In the genomic region with DNA sequence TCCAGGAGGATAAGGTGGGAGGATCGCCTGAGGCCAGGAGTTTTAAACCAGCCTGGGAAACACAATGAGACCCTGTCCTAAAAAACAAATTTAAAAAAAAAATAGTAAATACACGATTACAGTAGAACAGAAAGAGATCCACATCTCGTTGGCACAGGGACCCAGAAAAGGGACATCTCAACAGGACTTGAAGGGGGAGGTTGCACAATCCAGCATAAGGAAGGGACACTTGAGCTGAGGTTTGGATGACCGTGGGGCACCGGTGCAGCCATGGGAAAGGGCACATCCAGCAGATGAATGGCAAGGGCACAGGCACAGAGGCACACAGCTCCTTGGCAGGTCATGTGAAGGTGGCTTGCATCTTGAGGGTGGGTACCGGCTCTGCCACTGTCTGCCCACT, we compare ENCODE assay signal across 24 cellular contexts. TPM values are rescaled to one million over a fixed set of nuclear protein-coding genes. Genes with fewer than 3 reads are reported as not detected.
"Had no signal": no experiment of that assay in that cellular context is flagged by ENCODE, and none has a peak within 500 bp of the region (broad histone marks: within the 10 kb centered on the region; RNA-seq: fewer than 3 reads in every experiment).

No MANE protein-coding gene starts in this region.

- H3K9me3 ChIP-seq: SK-N-SH had no signal

- DNase-seq: KBM-7, MV-4-11, NCI-H1048, NCI-H1105, NCI-H1417, NCI-H1436 treated with DMSO at 0.1 percent for 48 hours, NCI-H1694, NCI-H187 treated with DMSO at 0.1 percent for 48 hours, NCI-H2081, NCI-H2107, NCI-H226, NCI-H446, NCI-H510A, NCI-H524 treated with DMSO at 0.1 percent for 48 hours, NCI-H69, NCI-H774, SHP77, SK-N-SH had no signal

- H3K27ac ChIP-seq: RWPE1 had no signal

- H3K9me2 ChIP-seq: SK-N-SH had no signal

- ATAC-seq: Panc1 had no signal

- H3K9ac ChIP-seq: SK-N-SH had no signal

- H3K4me2 ChIP-seq: SK-N-SH had no signal

RNA-seq across cellular contexts. Expression of gene TRIM67, which starts 20.5 kb away (rescaled TPM):
- total RNA-seq: HT1080, LHCN-M2, MCF 10A had no signal
- polyA plus RNA-seq: IgD-negative memory B cell, SK-N-SH had no signal
